In genomic region chr1:53259932-53260331, GRCh38 we compare ENCODE assay signal across 18 cellular contexts. TPM values are rescaled to one million over a fixed set of nuclear protein-coding genes. Genes with fewer than 3 reads are reported as not detected.
DNase-seq lines count a peak whose midpoint lies in the region; ATAC-seq lines count a peak whose summit lies in the region.
"Had no signal": no experiment of that assay in that cellular context is flagged by ENCODE, and none has a peak within 500 bp of the region (broad histone marks: within the 10 kb centered on the region; RNA-seq: fewer than 3 reads in every experiment).

No MANE protein-coding gene starts in this region.

- H3K4me3 ChIP-seq in GM23248: no peak overlapping the region
- H3K4me3 ChIP-seq: adrenal gland, esophagus muscularis mucosa, left lung, SJCRH30 had no signal

- H3K4me2 ChIP-seq in GM23248 (ENCODE audit: unreplicated experiment): no peak overlapping the region

- H3K9me3 Mint-ChIP-seq in memory B cell: no peaks in the 10 kb centered on the region
- H3K9me3 Mint-ChIP-seq: activated T-helper 2 cell treated with anti-CD3 and anti-CD28 coated beads, Interferon-gamma antibody, Interleukin-2, Interleukin-4, amounts not matched to agents 10 μg/mL and 5 μg/mL and 100 μg/mL, durations not matched to agents 14 hours and 24 hours and 36 hours had no signal

- WGBS in GM23248 (ENCODE audit: low coverage in 1 of 2, low lambda C conversion rate in 2 of 2, missing lambda C conversion rate in 2 of 2), 2 experiments: 92 to 97% methylated on average over 2 of the region's 2 CpGs

- no peaks in the 10 kb centered on the region for H3K9me3 ChIP-seq in GM23248 (ENCODE audit: low read depth)
- H3K9me3 ChIP-seq: adrenal gland, esophagus muscularis mucosa, left lung, SJCRH30 had no signal

- H3K27ac Mint-ChIP-seq in memory B cell: peak overlapping the region; percentile 82
- H3K27ac Mint-ChIP-seq: activated T-helper 2 cell treated with anti-CD3 and anti-CD28 coated beads, Interferon-gamma antibody, Interleukin-2, Interleukin-4, amounts not matched to agents 10 μg/mL and 5 μg/mL and 100 μg/mL, durations not matched to agents 14 hours and 24 hours and 36 hours had no signal

- no peaks in the 10 kb centered on the region for H3K79me2 ChIP-seq in GM23248 (ENCODE audit: insufficient read depth)

- no peaks in the 10 kb centered on the region for H3F3A ChIP-seq in GM23248 (ENCODE audit: insufficient read depth)

- no peaks in the 10 kb centered on the region for H4K20me1 ChIP-seq in GM23248 (ENCODE audit: insufficient read depth)

- H3K36me3 Mint-ChIP-seq in memory B cell: peaks cover 10% of the 10 kb centered on the region

- H3K4me3 Mint-ChIP-seq in memory B cell: peak overlapping the region; percentile 8

- in situ Hi-C loops in GM23248 (cut with MboI): no loop called here

- no peaks in the 10 kb centered on the region for H3K27me3 Mint-ChIP-seq in memory B cell

- H3K27me3 ChIP-seq in GM23248 (replicated peaks; ENCODE audit: insufficient read depth): no peaks in the 10 kb centered on the region
- H3K27me3 ChIP-seq: adrenal gland, esophagus muscularis mucosa, left lung, SJCRH30 had no signal

- H3K9me2 ChIP-seq in GM23248 (ENCODE audit: insufficient read depth): no peaks in the 10 kb centered on the region

- ATAC-seq in GM18873 (IDR thresholded peaks at IDR 0.05; ENCODE audit: low FRiP score, unreplicated experiment) (peak; percentile 61), GM21619 (IDR thresholded peaks at IDR 0.05; ENCODE audit: unreplicated experiment) (peak; percentile 47), HG03139 (IDR thresholded peaks at IDR 0.05; ENCODE audit: unreplicated experiment) (peak; percentile 57), memory B cell (ENCODE audit: low read depth) (peak; percentile 71)
- ATAC-seq: left lung, PC-3, sciatic nerve had no signal

- DNase-seq in memory B cell (ENCODE audit: low spot score in 2 of 2): no peak
- DNase-seq in GM23248: no peak
- no peak for DNase-seq in NCI-H1417 treated with DMSO at 0.1 percent for 48 hours (lab: John Stamatoyannopoulos, UW)
- DNase-seq in NCI-H1048 (lab: John Stamatoyannopoulos, UW): no peak
- no peak for DNase-seq in stimulated activated CD4-positive, alpha-beta T cell treated with anti-CD3 and anti-CD28 coated beads, Interleukin-4, amount 100 ng/mL, for 24 hours
- DNase-seq: activated CD4-positive, alpha-beta T cell treated with anti-CD3 and anti-CD28 coated beads for 1 hour; adrenal gland; left lung; NCI-H2081; NCI-H524 treated with DMSO at 0.1 percent for 48 hours; PC-3; SJCRH30 had no signal

- no peak overlapping the region for H3K27ac ChIP-seq in GM23248
- H3K27ac ChIP-seq: adrenal gland, esophagus muscularis mucosa, left lung, SJCRH30 had no signal

- peaks cover 11% of the 10 kb centered on the region for H3K4me1 Mint-ChIP-seq in memory B cell

- H2AFZ ChIP-seq in GM23248: no peak overlapping the region

- no peaks in the 10 kb centered on the region for H3K36me3 ChIP-seq in GM23248 (ENCODE audit: low read depth)
- H3K36me3 ChIP-seq: adrenal gland, esophagus muscularis mucosa had no signal

- H3K4me1 ChIP-seq in GM23248 (ENCODE audit: insufficient read depth): peaks cover 5% of the 10 kb centered on the region; the same call in 1 of the 2 replicates
- H3K4me1 ChIP-seq: adrenal gland, esophagus muscularis mucosa, left lung, SJCRH30 had no signal

- H3K9ac ChIP-seq in GM23248: no peak overlapping the region

RNA-seq across cellular contexts. Expression of gene MAGOH, which starts 21.6 kb away (rescaled TPM):
- total RNA-seq in GM23248 (2014; rRNA removed; shearing (Covaris generic)): 21.9 and 22.5 TPM in 2 replicates
- polyA plus RNA-seq in GM23248 (2016; fragmentation: Nextera tagmentation; extraction: Ambion mirVana): 29.7 and 34.3 TPM in 2 replicates

RNA-seq across cellular contexts. Expression of gene CZIB, which starts 39.5 kb away (rescaled TPM):
- 49.7 and 63.2 TPM in 2 replicates for total RNA-seq in GM23248 (2014; rRNA removed; shearing (Covaris generic))
- 76.6 and 83.4 TPM in 2 replicates for polyA plus RNA-seq in GM23248 (2016; fragmentation: Nextera tagmentation; extraction: Ambion mirVana)
